Comparison of ENCODE assay signal across 11 cellular contexts in genomic region chr9:94806307-94806893, GRCh38.
A peak's percentile ranks its signal among the peaks of the same experiment; 100 is the strongest.
DNase-seq lines count a peak whose midpoint lies in the region; ATAC-seq, FAIRE-seq and TF ChIP-seq lines count a peak whose summit lies in the region.
"Had no signal": no experiment of that assay in that cellular context is flagged by ENCODE, and none has a peak within 500 bp of the region (broad histone marks: within the 10 kb centered on the region; RNA-seq: fewer than 3 reads in every experiment).

No MANE protein-coding gene starts in this region.

- H3K9me3 ChIP-seq in K562 (replicated peaks; ENCODE audit: control insufficient read depth, insufficient read depth, low read depth, low read length) (no peaks in the 10 kb centered on the region), mucosa of rectum (ENCODE audit: control insufficient read depth in 2 of 2, low read length in 2 of 2) (no peaks in the 10 kb centered on the region)

- H3K79me2 ChIP-seq in K562 (ENCODE audit: control insufficient read depth, insufficient read depth, low read length) = no peaks in the 10 kb centered on the region

- TF ChIP-seq RAD21 in K562 (CRISPR knock-in tag; conservative IDR thresholded peaks at IDR 0.05 in 1 of 2, IDR thresholded peaks at IDR 0.05 in 1 of 2) = no peak

- POLR2A ChIA-PET in K562 (lab: Yijun Ruan, JAX) = no interaction called here

- intact Hi-C loops in K562 (cut with micrococcal nuclease) = no loop called here

- BruUV-seq in K562 (replicated peaks; lab: Mats Ljungman, UMichigan) = no TSS peak

- H3K4me3 ChIP-seq in K562 = no peak overlapping the region
- no peak overlapping the region for H3K4me3 ChIP-seq in mucosa of rectum (ENCODE audit: low read length in 2 of 2)

- peak; percentile 48 for ATAC-seq in HG02981 (IDR thresholded peaks at IDR 0.05; ENCODE audit: unreplicated experiment)
- no peak for ATAC-seq in K562
- ATAC-seq in HG02970 (IDR thresholded peaks at IDR 0.05; ENCODE audit: low FRiP score, unreplicated experiment) = no peak
- ATAC-seq in GM19035 (IDR thresholded peaks at IDR 0.05; ENCODE audit: unreplicated experiment) = no peak

- CTCF ChIA-PET in K562 (lab: Yijun Ruan, JAX; ENCODE audit: low intra/inter-chr PET ratio) = no interaction called here

- H4K20me1 ChIP-seq in K562 (replicated peaks; ENCODE audit: control insufficient read depth, insufficient read depth, low read length) = no peaks in the 10 kb centered on the region

- no peak for FAIRE-seq in K562 (lab: Jason Lieb, UNC)
- FAIRE-seq: GM18507, RCC 7860 had no signal

- no peak overlapping the region for H2AFZ ChIP-seq in K562 (ENCODE audit: low read depth, low read length)

- H3K27me3 ChIP-seq in K562 (ENCODE audit: control insufficient read depth in 2 of 2, insufficient read depth in 2 of 2, low read length in 2 of 2) = no peaks in the 10 kb centered on the region
- no peaks in the 10 kb centered on the region for H3K27me3 ChIP-seq in mucosa of rectum (ENCODE audit: control insufficient read depth in 2 of 2, insufficient read depth in 2 of 2, low read length in 2 of 2)
- H3K27me3 ChIP-seq: brain microvascular endothelial cell had no signal

- in situ Hi-C loops in K562 (cut with MboI) = no loop called here

- 0 out of 3 replicates have a peak, but pooled peaks cover 3% of the 10 kb centered on the region for H3K36me3 ChIP-seq in K562 (ENCODE audit: control insufficient read depth, insufficient read depth, low read length)
- H3K36me3 ChIP-seq in mucosa of rectum (ENCODE audit: control insufficient read depth in 2 of 2, insufficient read depth in 2 of 2, low read length in 2 of 2) = peaks cover 0 to under 1% of the 10 kb centered on the region in 2 donors
- H3K36me3 ChIP-seq: brain microvascular endothelial cell had no signal

- H3K9ac ChIP-seq in K562 (ENCODE audit: insufficient read depth in 1 of 2, low read depth in 2 of 2, low read length in 2 of 2) (no peak overlapping the region), mucosa of rectum (ENCODE audit: low read depth in 1 of 2, low read length in 2 of 2) (no peak overlapping the region)

- TF ChIP-seq EP300 in K562 (IDR thresholded peaks at IDR 0.05; ENCODE audit: low read length) = no peak

- H3K4me1 ChIP-seq in K562 (replicated peaks in 1 of 2; ENCODE audit: control insufficient read depth in 2 of 2, insufficient read depth in 2 of 2, low read length in 2 of 2) (no peaks in the 10 kb centered on the region; a peak in 2 of 5 replicates), mucosa of rectum (ENCODE audit: control insufficient read depth in 2 of 2, insufficient read depth in 2 of 2, low read length in 2 of 2) (peaks cover 7 to 20% of the 10 kb centered on the region in 2 donors)

- TF ChIP-seq CTCF in 22Rv1 (IDR thresholded peaks at IDR 0.05) (no peak), K562 (IDR thresholded peaks at IDR 0.05 in 2 of 3, conservative IDR thresholded peaks at IDR 0.05 in 1 of 3; ENCODE audit: insufficient read depth in 2 of 3, low read depth in 1 of 3, low read length in 3 of 3) (no peak)

- no peak for TF ChIP-seq POLR2A in K562 (conservative IDR thresholded peaks at IDR 0.05)

- no peaks in the 10 kb centered on the region for H3K9me1 ChIP-seq in K562 (ENCODE audit: control insufficient read depth, insufficient read depth, low read length)

- H3K27ac ChIP-seq in 22Rv1 (peak overlapping the region; percentile 73), K562 (ENCODE audit: extremely low read depth, low read depth, low read length) (no peak overlapping the region), mucosa of rectum (ENCODE audit: low read depth in 2 of 2, low read length in 2 of 2) (peak overlapping the region; percentile 67 to 74)

- H3K4me2 ChIP-seq in K562 (ENCODE audit: insufficient read depth, low read length) = no peak overlapping the region

- 82% methylated on average over 3 of the region's 3 CpGs for WGBS in K562 (ENCODE audit: insufficient coverage, low coverage, missing lambda C conversion rate)

- DNase-seq in K562 (ENCODE audit: extremely low read depth in 1 of 4, low spot score in 3 of 4) (no peak), cerebellar nuclear complex (lab: John Stamatoyannopoulos, UW) (no peak), inferior parietal cortex (ENCODE audit: extremely low spot score) (no peak)

TF ChIP-seq in K562, 482 proteins besides CTCF, POLR2A, EP300 and RAD21:
- TF ChIP-seq RFX7 (CRISPR knock-in tag; IDR thresholded peaks at IDR 0.05) (no peak), NBN (IDR thresholded peaks at IDR 0.05; ENCODE audit: low read depth) (no peak), MEIS2 (IDR thresholded peaks at IDR 0.05; ENCODE audit: partially characterized antibody) (peak; percentile 10), ZNF184 (CRISPR knock-in tag; IDR thresholded peaks at IDR 0.05) (no peak), HDAC6 (IDR thresholded peaks at IDR 0.05; ENCODE audit: low read depth, low read length) (no peak), SMARCE1 (IDR thresholded peaks at IDR 0.05) (no peak), STAT5A (IDR thresholded peaks at IDR 0.05; ENCODE audit: borderline replicate concordance, low read length) (no peak)
- TF ChIP-seq, protein P1, sequence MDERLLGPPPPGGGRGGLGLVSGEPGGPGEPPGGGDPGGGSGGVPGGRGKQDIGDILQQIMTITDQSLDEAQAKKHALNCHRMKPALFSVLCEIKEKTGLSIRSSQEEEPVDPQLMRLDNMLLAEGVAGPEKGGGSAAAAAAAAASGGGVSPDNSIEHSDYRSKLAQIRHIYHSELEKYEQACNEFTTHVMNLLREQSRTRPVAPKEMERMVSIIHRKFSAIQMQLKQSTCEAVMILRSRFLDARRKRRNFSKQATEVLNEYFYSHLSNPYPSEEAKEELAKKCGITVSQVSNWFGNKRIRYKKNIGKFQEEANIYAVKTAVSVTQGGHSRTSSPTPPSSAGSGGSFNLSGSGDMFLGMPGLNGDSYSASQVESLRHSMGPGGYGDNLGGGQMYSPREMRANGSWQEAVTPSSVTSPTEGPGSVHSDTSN (CRISPR knock-in tag; IDR thresholded peaks at IDR 0.05; ENCODE audit: low read depth) = no peak
- TF ChIP-seq, protein P1 (tag; conservative IDR thresholded peaks at IDR 0.05; ENCODE audit: low read depth) = peak; percentile 61
- TF ChIP-seq, protein P2, sequence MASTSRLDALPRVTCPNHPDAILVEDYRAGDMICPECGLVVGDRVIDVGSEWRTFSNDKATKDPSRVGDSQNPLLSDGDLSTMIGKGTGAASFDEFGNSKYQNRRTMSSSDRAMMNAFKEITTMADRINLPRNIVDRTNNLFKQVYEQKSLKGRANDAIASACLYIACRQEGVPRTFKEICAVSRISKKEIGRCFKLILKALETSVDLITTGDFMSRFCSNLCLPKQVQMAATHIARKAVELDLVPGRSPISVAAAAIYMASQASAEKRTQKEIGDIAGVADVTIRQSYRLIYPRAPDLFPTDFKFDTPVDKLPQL (IDR thresholded peaks at IDR 0.05; ENCODE audit: extremely low read depth, insufficient read length) = no peak
- TF ChIP-seq, protein P3, sequence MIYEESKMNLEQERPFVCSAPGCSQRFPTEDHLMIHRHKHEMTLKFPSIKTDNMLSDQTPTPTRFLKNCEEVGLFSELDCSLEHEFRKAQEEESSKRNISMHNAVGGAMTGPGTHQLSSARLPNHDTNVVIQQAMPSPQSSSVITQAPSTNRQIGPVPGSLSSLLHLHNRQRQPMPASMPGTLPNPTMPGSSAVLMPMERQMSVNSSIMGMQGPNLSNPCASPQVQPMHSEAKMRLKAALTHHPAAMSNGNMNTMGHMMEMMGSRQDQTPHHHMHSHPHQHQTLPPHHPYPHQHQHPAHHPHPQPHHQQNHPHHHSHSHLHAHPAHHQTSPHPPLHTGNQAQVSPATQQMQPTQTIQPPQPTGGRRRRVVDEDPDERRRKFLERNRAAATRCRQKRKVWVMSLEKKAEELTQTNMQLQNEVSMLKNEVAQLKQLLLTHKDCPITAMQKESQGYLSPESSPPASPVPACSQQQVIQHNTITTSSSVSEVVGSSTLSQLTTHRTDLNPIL (CRISPR knock-in tag; IDR thresholded peaks at IDR 0.05) = no peak
TF ChIP-seq in K562: peak in this region for 2.
